1 cellular context compared by ENCODE assay signal in genomic region chr6:43226192-43226851, GRCh38.
TF ChIP-seq lines count a peak whose summit lies in the region.

No MANE protein-coding gene starts in this region.

TF ChIP-seq in SK-N-SH treated with all-trans-retinoic acid at 6 μM for 48 hours, 23 proteins besides CTCF, POLR2A, EP300 and RAD21 (continued from another document):
- TF ChIP-seq CSRNP3 (CRISPR knock-in tag; IDR thresholded peaks at IDR 0.05): no peak
- no peak for TF ChIP-seq GLIS3 (CRISPR knock-in tag; IDR thresholded peaks at IDR 0.05)
- TF ChIP-seq, protein P1, sequence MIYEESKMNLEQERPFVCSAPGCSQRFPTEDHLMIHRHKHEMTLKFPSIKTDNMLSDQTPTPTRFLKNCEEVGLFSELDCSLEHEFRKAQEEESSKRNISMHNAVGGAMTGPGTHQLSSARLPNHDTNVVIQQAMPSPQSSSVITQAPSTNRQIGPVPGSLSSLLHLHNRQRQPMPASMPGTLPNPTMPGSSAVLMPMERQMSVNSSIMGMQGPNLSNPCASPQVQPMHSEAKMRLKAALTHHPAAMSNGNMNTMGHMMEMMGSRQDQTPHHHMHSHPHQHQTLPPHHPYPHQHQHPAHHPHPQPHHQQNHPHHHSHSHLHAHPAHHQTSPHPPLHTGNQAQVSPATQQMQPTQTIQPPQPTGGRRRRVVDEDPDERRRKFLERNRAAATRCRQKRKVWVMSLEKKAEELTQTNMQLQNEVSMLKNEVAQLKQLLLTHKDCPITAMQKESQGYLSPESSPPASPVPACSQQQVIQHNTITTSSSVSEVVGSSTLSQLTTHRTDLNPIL (CRISPR knock-in tag; IDR thresholded peaks at IDR 0.05; ENCODE audit: low read depth): no peak
- TF ChIP-seq ARNTL (CRISPR knock-in tag; IDR thresholded peaks at IDR 0.05; ENCODE audit: borderline replicate concordance, low read depth): no peak
- TF ChIP-seq ESRRG (CRISPR knock-in tag; IDR thresholded peaks at IDR 0.05): no peak
- TF ChIP-seq, protein P2, sequence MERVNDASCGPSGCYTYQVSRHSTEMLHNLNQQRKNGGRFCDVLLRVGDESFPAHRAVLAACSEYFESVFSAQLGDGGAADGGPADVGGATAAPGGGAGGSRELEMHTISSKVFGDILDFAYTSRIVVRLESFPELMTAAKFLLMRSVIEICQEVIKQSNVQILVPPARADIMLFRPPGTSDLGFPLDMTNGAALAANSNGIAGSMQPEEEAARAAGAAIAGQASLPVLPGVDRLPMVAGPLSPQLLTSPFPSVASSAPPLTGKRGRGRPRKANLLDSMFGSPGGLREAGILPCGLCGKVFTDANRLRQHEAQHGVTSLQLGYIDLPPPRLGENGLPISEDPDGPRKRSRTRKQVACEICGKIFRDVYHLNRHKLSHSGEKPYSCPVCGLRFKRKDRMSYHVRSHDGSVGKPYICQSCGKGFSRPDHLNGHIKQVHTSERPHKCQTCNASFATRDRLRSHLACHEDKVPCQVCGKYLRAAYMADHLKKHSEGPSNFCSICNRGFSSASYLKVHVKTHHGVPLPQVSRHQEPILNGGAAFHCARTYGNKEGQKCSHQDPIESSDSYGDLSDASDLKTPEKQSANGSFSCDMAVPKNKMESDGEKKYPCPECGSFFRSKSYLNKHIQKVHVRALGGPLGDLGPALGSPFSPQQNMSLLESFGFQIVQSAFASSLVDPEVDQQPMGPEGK (CRISPR knock-in tag; IDR thresholded peaks at IDR 0.05; ENCODE audit: borderline replicate concordance): no peak
- no peak for TF ChIP-seq TOX (CRISPR knock-in tag; IDR thresholded peaks at IDR 0.05; ENCODE audit: borderline replicate concordance)
- TF ChIP-seq ZFP30 (CRISPR knock-in tag; IDR thresholded peaks at IDR 0.05): no peak
- no peak for TF ChIP-seq SNAI2 (CRISPR knock-in tag; IDR thresholded peaks at IDR 0.05)
- no peak for TF ChIP-seq PPARA (CRISPR knock-in tag; IDR thresholded peaks at IDR 0.05; ENCODE audit: borderline replicate concordance)
- no peak for TF ChIP-seq BACH2 (CRISPR knock-in tag; IDR thresholded peaks at IDR 0.05; ENCODE audit: borderline replicate concordance)
- no peak for TF ChIP-seq POU6F1 (CRISPR knock-in tag; IDR thresholded peaks at IDR 0.05; ENCODE audit: borderline replicate concordance, low read depth)
- no peak for TF ChIP-seq ISL1 (CRISPR knock-in tag; IDR thresholded peaks at IDR 0.05)
- no peak for TF ChIP-seq TCF4 (CRISPR knock-in tag; IDR thresholded peaks at IDR 0.05; ENCODE audit: borderline replicate concordance)
- no peak for TF ChIP-seq ZNF8 (CRISPR knock-in tag; IDR thresholded peaks at IDR 0.05)
- TF ChIP-seq, protein P3, sequence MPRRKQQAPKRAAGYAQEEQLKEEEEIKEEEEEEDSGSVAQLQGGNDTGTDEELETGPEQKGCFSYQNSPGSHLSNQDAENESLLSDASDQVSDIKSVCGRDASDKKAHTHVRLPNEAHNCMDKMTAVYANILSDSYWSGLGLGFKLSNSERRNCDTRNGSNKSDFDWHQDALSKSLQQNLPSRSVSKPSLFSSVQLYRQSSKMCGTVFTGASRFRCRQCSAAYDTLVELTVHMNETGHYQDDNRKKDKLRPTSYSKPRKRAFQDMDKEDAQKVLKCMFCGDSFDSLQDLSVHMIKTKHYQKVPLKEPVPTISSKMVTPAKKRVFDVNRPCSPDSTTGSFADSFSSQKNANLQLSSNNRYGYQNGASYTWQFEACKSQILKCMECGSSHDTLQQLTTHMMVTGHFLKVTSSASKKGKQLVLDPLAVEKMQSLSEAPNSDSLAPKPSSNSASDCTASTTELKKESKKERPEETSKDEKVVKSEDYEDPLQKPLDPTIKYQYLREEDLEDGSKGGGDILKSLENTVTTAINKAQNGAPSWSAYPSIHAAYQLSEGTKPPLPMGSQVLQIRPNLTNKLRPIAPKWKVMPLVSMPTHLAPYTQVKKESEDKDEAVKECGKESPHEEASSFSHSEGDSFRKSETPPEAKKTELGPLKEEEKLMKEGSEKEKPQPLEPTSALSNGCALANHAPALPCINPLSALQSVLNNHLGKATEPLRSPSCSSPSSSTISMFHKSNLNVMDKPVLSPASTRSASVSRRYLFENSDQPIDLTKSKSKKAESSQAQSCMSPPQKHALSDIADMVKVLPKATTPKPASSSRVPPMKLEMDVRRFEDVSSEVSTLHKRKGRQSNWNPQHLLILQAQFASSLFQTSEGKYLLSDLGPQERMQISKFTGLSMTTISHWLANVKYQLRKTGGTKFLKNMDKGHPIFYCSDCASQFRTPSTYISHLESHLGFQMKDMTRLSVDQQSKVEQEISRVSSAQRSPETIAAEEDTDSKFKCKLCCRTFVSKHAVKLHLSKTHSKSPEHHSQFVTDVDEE (CRISPR knock-in tag; IDR thresholded peaks at IDR 0.05): no peak
- no peak for TF ChIP-seq ZC3H10 (CRISPR knock-in tag; IDR thresholded peaks at IDR 0.05)
